16 cellular contexts compared by ENCODE assay signal in genomic region chr2:624551-625347, GRCh38. TPM values are rescaled to one million over a fixed set of nuclear protein-coding genes. Genes with fewer than 3 reads are reported as not detected.
DNase-seq lines count a peak whose midpoint lies in the region; ATAC-seq and TF ChIP-seq lines count a peak whose summit lies in the region.
"Had no signal": no experiment of that assay in that cellular context is flagged by ENCODE, and none has a peak within 500 bp of the region (broad histone marks: within the 10 kb centered on the region; RNA-seq: fewer than 3 reads in every experiment).

No MANE protein-coding gene starts in this region.

- H4K91ac ChIP-seq in neuronal stem cell (ENCODE audit: low read depth, low read length, poor library complexity) = no peak overlapping the region

- no peak for TF ChIP-seq POLR2A in esophagus muscularis mucosa (IDR thresholded peaks at IDR 0.05; ENCODE audit: low read depth)

- H3K9me3 ChIP-seq in esophagus muscularis mucosa (no peaks in the 10 kb centered on the region), neuronal stem cell (replicated peaks in 1 of 2; ENCODE audit: control insufficient read depth in 2 of 2, insufficient read depth in 1 of 2, low read depth in 1 of 2, low read length in 2 of 2) (no peaks in the 10 kb centered on the region)
- H3K9me3 ChIP-seq in naive thymus-derived CD4-positive, alpha-beta T cell (ENCODE audit: control insufficient read depth in 2 of 3, low read length in 3 of 3) = no peaks in the 10 kb centered on the region
- H3K9me3 ChIP-seq: HAP-1 had no signal

- H3K18ac ChIP-seq in neuronal stem cell (ENCODE audit: low read length) = peak overlapping the region; percentile 40

- H3K14ac ChIP-seq in neuronal stem cell (ENCODE audit: low read length) = no peak overlapping the region

- POLR2A ChIA-PET in naive thymus-derived CD4-positive, alpha-beta T cell (lab: Charles Lee) = no interaction called here

- H3K4me3 Mint-ChIP-seq in activated CD4-positive, alpha-beta T cell treated with anti-CD3 and anti-CD28 coated beads, Interleukin-2, amount 10 ng/mL, durations not matched to agents 24 days and 14 days = no peak overlapping the region
- no peak overlapping the region for H3K4me3 Mint-ChIP-seq in naive thymus-derived CD4-positive, alpha-beta T cell
- H3K4me3 Mint-ChIP-seq: CD4-positive, CD25-positive, alpha-beta regulatory T cell had no signal

- no peak overlapping the region for H3K27ac ChIP-seq in esophagus muscularis mucosa (replicated peaks in 1 of 4)
- H3K27ac ChIP-seq in neuronal stem cell (replicated peaks; ENCODE audit: low read length) = no peak overlapping the region
- no peak overlapping the region for H3K27ac ChIP-seq in naive thymus-derived CD4-positive, alpha-beta T cell (ENCODE audit: low read depth, low read length)
- H3K27ac ChIP-seq: BLaER1 treated with 17β-estradiol and CSF1 and Interleukin-3, amounts not matched to agents 10 nM and 100 nM; HL-60 had no signal

- no peak overlapping the region for H3K9ac ChIP-seq in neuronal stem cell (ENCODE audit: low read depth, low read length, poor library complexity)
- H3K9ac ChIP-seq: BLaER1 treated with 17β-estradiol and CSF1 and Interleukin-3, amounts not matched to agents 10 nM and 100 nM had no signal

- H2BK5ac ChIP-seq in neuronal stem cell (ENCODE audit: low read length) = no peak overlapping the region

- no peaks in the 10 kb centered on the region for H3K36me3 Mint-ChIP-seq in activated CD4-positive, alpha-beta T cell treated with anti-CD3 and anti-CD28 coated beads, Interleukin-2, amount 10 ng/mL, durations not matched to agents 24 days and 14 days (ENCODE audit: low read depth)
- no peaks in the 10 kb centered on the region for H3K36me3 Mint-ChIP-seq in naive thymus-derived CD4-positive, alpha-beta T cell
- H3K36me3 Mint-ChIP-seq: CD4-positive, CD25-positive, alpha-beta regulatory T cell had no signal

- H3K27me3 ChIP-seq in esophagus muscularis mucosa (peaks cover 0 to 7% (median 0%) of the 10 kb centered on the region in 4 donors), neuronal stem cell (ENCODE audit: control insufficient read depth in 3 of 3, insufficient read depth in 3 of 3, low read depth in 1 of 3, low read length in 3 of 3) (no peaks in the 10 kb centered on the region)
- no peaks in the 10 kb centered on the region for H3K27me3 ChIP-seq in naive thymus-derived CD4-positive, alpha-beta T cell (ENCODE audit: control insufficient read depth in 2 of 2, insufficient read depth in 2 of 2, low read length in 2 of 2)
- H3K27me3 ChIP-seq: BLaER1 treated with 17β-estradiol and CSF1 and Interleukin-3, amounts not matched to agents 10 nM and 100 nM had no signal

- CTCF ChIA-PET in naive thymus-derived CD4-positive, alpha-beta T cell (lab: Charles Lee) = interaction anchor here (1.2 to 1.5 kb wide), 2 partner anchors 10 to 12 kb away, joined by 3 to 4 read pairs; no protein-coding TSS in a partner anchor

- no peak for TF ChIP-seq EP300 in esophagus muscularis mucosa (IDR thresholded peaks at IDR 0.05)

- no peak overlapping the region for H2BK12ac ChIP-seq in neuronal stem cell (ENCODE audit: low read length)

- no peaks in the 10 kb centered on the region for H3K9me3 Mint-ChIP-seq in activated CD4-positive, alpha-beta T cell treated with anti-CD3 and anti-CD28 coated beads, Interleukin-2, amount 10 ng/mL, durations not matched to agents 24 days and 14 days
- peaks cover 0 to 1% (median 0%) of the 10 kb centered on the region in 11 donors for H3K9me3 Mint-ChIP-seq in naive thymus-derived CD4-positive, alpha-beta T cell

- no peak for ATAC-seq in HG02642 (IDR thresholded peaks at IDR 0.05; ENCODE audit: poor library complexity, unreplicated experiment)
- ATAC-seq in naive thymus-derived CD4-positive, alpha-beta T cell = no peak

- intact Hi-C loops in activated CD4-positive, alpha-beta T cell treated with anti-CD3 and anti-CD28 coated beads, Interleukin-2, amount 10 ng/mL, durations not matched to agents 24 days and 14 days (cut with micrococcal nuclease) = no loop called here
- intact Hi-C loops in esophagus muscularis mucosa (cut with DNase I) = no loop called here
- intact Hi-C loops in naive thymus-derived CD4-positive, alpha-beta T cell (cut with micrococcal nuclease) = no loop called here

- DNase-seq in activated CD4-positive, alpha-beta T cell treated with anti-CD3 and anti-CD28 coated beads, Interleukin-2, amount 10 ng/mL, durations not matched to agents 24 days and 14 days = peak; percentile 40
- no peak for DNase-seq in activated CD4-positive, alpha-beta T cell treated with anti-CD3 and anti-CD28 coated beads for 4 hours
- DNase-seq in NCI-H82 treated with DMSO at 0.1 percent for 48 hours (lab: John Stamatoyannopoulos, UW; ENCODE audit: unreplicated experiment) (peak; percentile 12), esophagus muscularis mucosa (ENCODE audit: extremely low spot score) (peak; percentile 80), neuronal stem cell (ENCODE audit: low spot score) (no peak), A172 (ENCODE audit: low spot score) (no peak)
- DNase-seq in naive thymus-derived CD4-positive, alpha-beta T cell = no peak
- DNase-seq: 8988T; ACHN; CD4-positive, CD25-positive, alpha-beta regulatory T cell; DMS53; GF-D8 had no signal

- H3K36me3 ChIP-seq in esophagus muscularis mucosa (no peaks in the 10 kb centered on the region), neuronal stem cell (replicated peaks in 1 of 2; ENCODE audit: control insufficient read depth in 2 of 2, insufficient read depth in 2 of 2, low read length in 2 of 2) (no peaks in the 10 kb centered on the region)
- H3K36me3 ChIP-seq in naive thymus-derived CD4-positive, alpha-beta T cell (ENCODE audit: control insufficient read depth in 2 of 3, insufficient read depth in 3 of 3, low read length in 3 of 3) = no peaks in the 10 kb centered on the region
- H3K36me3 ChIP-seq: BLaER1 treated with 17β-estradiol and CSF1 and Interleukin-3, amounts not matched to agents 10 nM and 100 nM; HAP-1 had no signal

- H3K23ac ChIP-seq in neuronal stem cell (ENCODE audit: low read depth, low read length, poor library complexity) = no peak overlapping the region

- peak overlapping the region; percentile 31 for H2AK5ac ChIP-seq in neuronal stem cell (ENCODE audit: low read depth, low read length)

- WGBS in esophagus muscularis mucosa = 81% methylated on average over 11 of the region's 11 CpGs
- no CpG with 5 or more reads among the region's 11 CpGs for WGBS in neuronal stem cell (ENCODE audit: extremely low coverage in 2 of 2, insufficient read length in 2 of 2, insufficient replicate concordance in 1 of 2), 2 donors

- no peaks in the 10 kb centered on the region for H3K27me3 Mint-ChIP-seq in activated CD4-positive, alpha-beta T cell treated with anti-CD3 and anti-CD28 coated beads, Interleukin-2, amount 10 ng/mL, durations not matched to agents 24 days and 14 days
- peaks cover 0 to 25% (median 10%) of the 10 kb centered on the region in 5 donors for H3K27me3 Mint-ChIP-seq in naive thymus-derived CD4-positive, alpha-beta T cell
- H3K27me3 Mint-ChIP-seq: CD4-positive, CD25-positive, alpha-beta regulatory T cell had no signal

- TF ChIP-seq CTCF in esophagus muscularis mucosa (IDR thresholded peaks at IDR 0.05) = no peak

- H3K4me3 ChIP-seq in esophagus muscularis mucosa (no peak overlapping the region), neuronal stem cell (ENCODE audit: low read length in 2 of 2) (no peak overlapping the region)
- no peak overlapping the region for H3K4me3 ChIP-seq in naive thymus-derived CD4-positive, alpha-beta T cell (ENCODE audit: low read length)
- H3K4me3 ChIP-seq: BLaER1 treated with 17β-estradiol and CSF1 and Interleukin-3, amounts not matched to agents 10 nM and 100 nM; HAP-1 had no signal

- H3K4me1 Mint-ChIP-seq in activated CD4-positive, alpha-beta T cell treated with anti-CD3 and anti-CD28 coated beads, Interleukin-2, amount 10 ng/mL, durations not matched to agents 24 days and 14 days = no peaks in the 10 kb centered on the region
- H3K4me1 Mint-ChIP-seq in naive thymus-derived CD4-positive, alpha-beta T cell = no peaks in the 10 kb centered on the region
- H3K4me1 Mint-ChIP-seq: CD4-positive, CD25-positive, alpha-beta regulatory T cell had no signal

- H4K8ac ChIP-seq in neuronal stem cell (ENCODE audit: low read depth, low read length) = no peak overlapping the region

- no peak overlapping the region for H2BK15ac ChIP-seq in neuronal stem cell (ENCODE audit: low read length)

- H3K79me1 ChIP-seq in neuronal stem cell (ENCODE audit: low read depth, low read length) = no peaks in the 10 kb centered on the region

- H3K4me1 ChIP-seq in esophagus muscularis mucosa (no peaks in the 10 kb centered on the region), neuronal stem cell (ENCODE audit: control insufficient read depth in 2 of 2, insufficient read depth in 1 of 2, low read depth in 1 of 2, low read length in 2 of 2) (peaks cover 4 to 17% of the 10 kb centered on the region in 2 donors)
- no peaks in the 10 kb centered on the region for H3K4me1 ChIP-seq in naive thymus-derived CD4-positive, alpha-beta T cell (ENCODE audit: control insufficient read depth in 2 of 2, insufficient read depth in 2 of 2, low read length in 2 of 2)
- H3K4me1 ChIP-seq: BLaER1 treated with 17β-estradiol and CSF1 and Interleukin-3, amounts not matched to agents 10 nM and 100 nM; HAP-1 had no signal

- H2AFZ ChIP-seq in neuronal stem cell (ENCODE audit: low read length) = no peak overlapping the region

- no peak overlapping the region for H3K27ac Mint-ChIP-seq in activated CD4-positive, alpha-beta T cell treated with anti-CD3 and anti-CD28 coated beads, Interleukin-2, amount 10 ng/mL, durations not matched to agents 24 days and 14 days
- H3K27ac Mint-ChIP-seq in naive thymus-derived CD4-positive, alpha-beta T cell = no peak overlapping the region

- no peak overlapping the region for H2BK120ac ChIP-seq in neuronal stem cell (ENCODE audit: low read depth, low read length)

- no peak overlapping the region for H3K4me2 ChIP-seq in neuronal stem cell (ENCODE audit: insufficient read depth, low read length, poor library complexity, severe bottlenecking)
- H3K4me2 ChIP-seq: BLaER1 treated with 17β-estradiol and CSF1 and Interleukin-3, amounts not matched to agents 10 nM and 100 nM had no signal

- no peak overlapping the region for H3K4ac ChIP-seq in neuronal stem cell (ENCODE audit: low read length)

RNA-seq across cellular contexts. Expression of gene TMEM18, which starts 52.5 kb away (rescaled TPM):
- 21.5 and 25.1 TPM in 2 replicates for total RNA-seq in activated CD4-positive, alpha-beta T cell treated with anti-CD3 and anti-CD28 coated beads, Interleukin-2, amount 10 ng/mL, durations not matched to agents 24 days and 14 days
- total RNA-seq in esophagus muscularis mucosa = 10 to 100 TPM in 2 of 4 donors, 1 to 10 TPM in 2; 8.7 to 27.3 (median 10.2) TPM
- polyA plus RNA-seq in neuronal stem cell (2013, experiment 1 of 2) = 33.2 TPM
- 35.6 TPM for polyA plus RNA-seq in neuronal stem cell (2013, experiment 2 of 2)
- total RNA-seq in naive thymus-derived CD4-positive, alpha-beta T cell = 10 to 100 TPM; 23.3 to 39.8 (median 33.2) TPM
- 10 to 100 TPM; 24.1 to 28.0 TPM for polyA plus RNA-seq in naive thymus-derived CD4-positive, alpha-beta T cell
- 32.6 and 75.0 TPM in 2 replicates for total RNA-seq in A172 (2014; rRNA removed; shearing (Covaris generic))

Comparison
In these comparisons a context has a peak if more than half of its experiments do, and no peak if none do; other contexts are left out.
1. DNase-seq: peak in activated CD4-positive, alpha-beta T cell treated with anti-CD3 and anti-CD28 coated beads, Interleukin-2, amount 10 ng/mL, durations not matched to agents 24 days and 14 days (single experiment), NCI-H82 treated with DMSO at 0.1 percent for 48 hours (single experiment) and esophagus muscularis mucosa (single experiment); none in activated CD4-positive, alpha-beta T cell treated with anti-CD3 and anti-CD28 coated beads for 4 hours (0 of 2), neuronal stem cell (single experiment), naive thymus-derived CD4-positive, alpha-beta T cell (0 of 9) and A172 (single experiment).